9 cellular contexts compared by ENCODE assay signal in the genomic region with DNA sequence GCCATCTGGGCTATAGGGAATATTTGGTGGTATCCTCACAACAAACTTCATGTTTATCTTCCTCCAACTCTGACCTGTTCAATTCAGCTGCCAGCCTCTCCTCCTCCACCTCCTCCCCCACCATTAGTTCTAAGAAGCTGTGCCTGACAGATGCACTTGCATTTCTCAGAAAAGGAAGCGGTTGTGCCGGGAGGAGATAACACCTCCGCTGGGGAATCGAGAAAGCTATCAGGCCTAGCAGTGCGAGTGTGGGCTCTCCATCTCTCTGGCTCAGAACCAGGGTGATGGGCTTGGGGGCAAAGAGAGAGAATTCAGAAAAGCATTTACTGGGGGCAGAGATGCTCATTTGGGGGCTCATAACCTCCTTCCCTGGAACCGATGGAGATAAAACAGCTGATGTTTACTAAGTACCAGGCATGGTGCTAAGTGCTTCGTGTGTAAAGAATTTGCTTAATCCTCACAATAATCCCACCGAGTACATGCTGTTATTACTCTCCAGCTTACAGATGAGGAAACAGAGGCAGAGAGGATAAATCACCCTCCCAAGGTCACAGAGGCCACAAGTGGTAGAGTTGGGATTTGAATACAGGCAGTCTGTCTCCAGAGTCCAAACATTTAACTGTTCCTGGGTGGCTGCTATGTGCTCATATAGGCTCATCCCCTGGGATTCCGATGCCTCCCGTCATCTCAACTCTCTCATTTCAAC. TPM values are rescaled to one million over a fixed set of nuclear protein-coding genes. Genes with fewer than 3 reads are reported as not detected.
DNase-seq lines count a peak whose midpoint lies in the region; TF ChIP-seq lines count a peak whose summit lies in the region.
"Had no signal": no experiment of that assay in that cellular context is flagged by ENCODE, and none has a peak within 500 bp of the region (broad histone marks: within the 10 kb centered on the region; RNA-seq: fewer than 3 reads in every experiment).

No MANE protein-coding gene starts in this region.

- no peaks in the 10 kb centered on the region for H3K9me3 ChIP-seq in PC-9 (ENCODE audit: insufficient read depth, low read depth)

- DNase-seq in DMS 273 (lab: John Stamatoyannopoulos, UW; ENCODE audit: unreplicated experiment) (peak; percentile 52), DMS 273 treated with DMSO at 0.1 percent for 48 hours (lab: John Stamatoyannopoulos, UW) (no peak), PC-9 (no peak), iris pigment epithelial cell (ENCODE audit: low read depth) (peak; percentile 60), NCI-H2029 (lab: John Stamatoyannopoulos, UW) (no peak), H7 (no peak)
- DNase-seq in activated naive CD4-positive, alpha-beta T cell treated with Interleukin-2 at 50 U/mL for 16 hours: peak; percentile 69
- DNase-seq in stimulated activated CD4-positive, alpha-beta T cell treated with anti-CD3 and anti-CD28 coated beads, Interleukin-4, amount 100 ng/mL, for 4 hours: peak; percentile 40 to 79

- H3K4me1 ChIP-seq in PC-9 (replicated peaks; ENCODE audit: insufficient read depth): peaks cover 35% of the 10 kb centered on the region

- H3K27ac ChIP-seq in PC-9: 0 out of 2 replicates have a peak overlapping the region, but pooled peaks have one; percentile 24
- H3K27ac ChIP-seq: 22Rv1 had no signal

- no peaks in the 10 kb centered on the region for H3K9me2 ChIP-seq in PC-9 (ENCODE audit: insufficient read depth)

- no peak overlapping the region for H2AFZ ChIP-seq in PC-9

- POLR2A ChIA-PET in PC-9 (lab: Charles Lee; ENCODE audit: unreplicated experiment): no interaction called here

- peaks cover 62% of the 10 kb centered on the region for H3K36me3 ChIP-seq in PC-9 (ENCODE audit: low read depth)
- H3K36me3 ChIP-seq in H7 (replicated peaks; ENCODE audit: control insufficient read depth, insufficient read depth, low read length): peaks cover 9% of the 10 kb centered on the region

- H3F3A ChIP-seq in PC-9 (ENCODE audit: insufficient read depth, low read depth): peaks cover 70% of the 10 kb centered on the region

- CTCF ChIA-PET in PC-9 (lab: Charles Lee): interaction anchor here (0.7 kb wide), 1 partner anchor 109 kb away, joined by 4 read pairs; no protein-coding TSS in a partner anchor

- H3K79me2 ChIP-seq in PC-9 (ENCODE audit: low read depth): peaks cover 97% of the 10 kb centered on the region

- peaks cover 74% of the 10 kb centered on the region for H4K20me1 ChIP-seq in PC-9 (ENCODE audit: insufficient read depth)

- no TSS peak for BruUV-seq in PC-9 (replicated peaks; lab: Mats Ljungman, UMichigan)

- H3K4me3 ChIP-seq in PC-9 (no peak overlapping the region), H7 (ENCODE audit: insufficient read depth, low read depth, low read length) (no peak overlapping the region)

- H3K4me2 ChIP-seq in PC-9: no peak overlapping the region

- intact Hi-C loops in PC-9 (cut with micrococcal nuclease; ENCODE audit: unreplicated experiment): no loop called here

- H3K27me3 ChIP-seq in PC-9 (ENCODE audit: insufficient read depth, low read depth): no peaks in the 10 kb centered on the region
- H3K27me3 ChIP-seq in H7 (ENCODE audit: control insufficient read depth, insufficient read depth, low read length): no peaks in the 10 kb centered on the region

- no peak for TF ChIP-seq CTCF in PC-9 (conservative IDR thresholded peaks at IDR 0.05)

RNA-seq across cellular contexts. Expression of gene COX4I2, which starts 38.3 kb away (rescaled TPM):
- not detected in 2 replicates for total RNA-seq in PC-9 (2021)
- 0.21 TPM in 1 of 2 replicates, not detected in the other for total RNA-seq in H7 (2014; rRNA removed; shearing (Covaris generic))

RNA-seq across cellular contexts. Expression of gene BCL2L1, which starts 46.7 kb away (rescaled TPM):
- 125 and 129 TPM in 2 replicates for total RNA-seq in PC-9 (2021)
- total RNA-seq in H7 (2014; rRNA removed; shearing (Covaris generic)): 38.5 and 53.6 TPM in 2 replicates

Comparison
In these comparisons a context has a peak if more than half of its experiments do, and no peak if none do; other contexts are left out.
1. DNase-seq: peak in DMS 273 (single experiment), activated naive CD4-positive, alpha-beta T cell treated with Interleukin-2 at 50 U/mL for 16 hours (single experiment), iris pigment epithelial cell (single experiment) and stimulated activated CD4-positive, alpha-beta T cell treated with anti-CD3 and anti-CD28 coated beads, Interleukin-4, amount 100 ng/mL, for 4 hours (2 of 2); none in DMS 273 treated with DMSO at 0.1 percent for 48 hours (single experiment), PC-9 (0 of 2), NCI-H2029 (single experiment) and H7 (single experiment).